In the genomic region with DNA sequence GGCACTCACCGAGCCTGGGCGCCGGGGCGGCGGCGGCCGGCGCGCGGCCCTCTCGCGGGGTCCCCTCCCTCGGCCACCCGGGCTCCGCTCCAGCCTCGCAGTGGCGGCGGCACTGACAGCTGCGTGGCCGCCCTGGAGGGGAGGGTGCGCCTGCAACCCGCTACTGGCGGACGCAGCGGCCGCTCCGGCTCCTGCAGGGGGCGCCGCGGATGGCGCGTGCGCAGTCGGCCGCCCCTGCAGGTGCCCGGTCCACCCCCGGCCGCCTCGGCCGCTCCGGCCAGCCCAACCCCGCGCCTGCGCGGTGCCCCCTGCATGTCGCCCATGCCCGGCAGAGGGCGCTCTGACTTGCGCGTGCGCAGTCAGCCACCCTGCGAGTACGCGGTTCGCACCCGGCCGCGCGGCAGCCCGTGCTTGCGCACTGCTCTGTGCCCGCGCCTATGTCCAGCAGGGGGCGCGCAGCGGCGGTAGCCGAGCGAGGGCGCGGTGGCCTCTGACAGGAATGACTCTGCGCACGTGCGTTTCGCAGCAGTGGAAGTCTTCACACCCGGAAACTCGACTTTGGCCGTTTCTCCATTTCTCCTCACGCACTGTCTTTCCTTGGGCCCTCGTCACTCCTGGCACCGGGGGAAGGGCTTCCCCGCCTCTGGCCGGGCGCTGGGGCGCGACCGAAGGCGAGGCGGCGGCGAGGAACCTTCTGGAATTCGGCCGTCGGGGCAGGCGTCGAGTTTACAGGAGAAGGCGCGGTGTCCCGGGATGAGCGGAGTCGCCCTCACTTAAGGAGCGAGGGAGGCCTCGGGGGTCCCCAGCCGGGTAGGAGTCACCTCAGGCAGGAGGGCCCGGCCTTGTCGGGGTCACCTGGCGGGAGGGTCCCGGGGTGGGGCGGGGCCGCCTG, we compare ENCODE assay signal across 8 cellular contexts. TPM values are rescaled to one million over a fixed set of nuclear protein-coding genes. Genes with fewer than 3 reads are reported as not detected.
A peak's percentile ranks its signal among the peaks of the same experiment; 100 is the strongest.
DNase-seq lines count a peak whose midpoint lies in the region; ATAC-seq, FAIRE-seq and TF ChIP-seq lines count a peak whose summit lies in the region.

A gene (minus strand): TSS at position 165 of the 892 bp plus-strand sequence. CDS start 14,262 bp downstream, outside the sequence.

- peak within 1 kb of the TSS; percentile 25; the same call in 1 of the 2 replicates for H3K9ac ChIP-seq in HepG2 (ENCODE audit: insufficient read depth, low read depth, low read length)

- ATAC-seq in GM19328 (IDR thresholded peaks at IDR 0.05; ENCODE audit: unreplicated experiment) (peak; percentile 80), HG03469 (IDR thresholded peaks at IDR 0.05; ENCODE audit: unreplicated experiment) (peak; percentile 85), HepG2 (peak; percentile 90)

- TF ChIP-seq CTCF in C4-2B (conservative IDR thresholded peaks at IDR 0.05) (peak; percentile 100), HepG2 (CRISPR knock-in tag; IDR thresholded peaks at IDR 0.05) (peak; percentile 98)

- no peak within 1 kb of the TSS for H2AFZ ChIP-seq in HepG2 (ENCODE audit: low read length)

- TF ChIP-seq EP300 in HepG2 (IDR thresholded peaks at IDR 0.05; ENCODE audit: low read depth in 2 of 2, low read length in 2 of 2), result peak in 1 of 2 experiments; percentile 51; a peak in 1 of 4 replicates
- TF ChIP-seq EP300 in HepG2 (CRISPR knock-in tag; IDR thresholded peaks at IDR 0.05; ENCODE audit: borderline replicate concordance), result peak; percentile 73; the same call in 1 of the 2 replicates

- H3K4me3 ChIP-seq in HepG2 (replicated peaks in 1 of 3; ENCODE audit: insufficient read depth in 1 of 3, low read depth in 2 of 3, low read length in 3 of 3), result peak within 1 kb of the TSS; percentile 43 to 78 (median 65)

- peaks cover 6 to 38% of the 10 kb centered on the region in 2 experiments for H3K27me3 ChIP-seq in HepG2 (ENCODE audit: control insufficient read depth in 1 of 2, insufficient read depth in 2 of 2, low read length in 2 of 2)

- intact Hi-C loops in HepG2 (cut with micrococcal nuclease; ENCODE audit: unreplicated experiment), result loop anchor here (5.0 to 10.0 kb wide), 3 partner anchors 46 to 164 kb away; a partner anchor contains a TSS

- H3K9me3 ChIP-seq in HepG2 (ENCODE audit: low read length), result no peaks in the 10 kb centered on the region

- H3K36me3 ChIP-seq in HepG2 (replicated peaks in 1 of 2; ENCODE audit: control insufficient read depth in 1 of 2, insufficient read depth in 2 of 2, low read length in 2 of 2), result no peaks in the 10 kb centered on the region

- no TSS peak for BruUV-seq in HepG2 (replicated peaks; lab: Mats Ljungman, UMichigan)

- WGBS in HepG2 (ENCODE audit: low lambda C conversion rate), result 64% methylated on average over 32 of the region's 110 CpGs

- no peaks in the 10 kb centered on the region for H3K79me2 ChIP-seq in HepG2 (ENCODE audit: insufficient read depth, low read length)

- CTCF ChIA-PET in HepG2 (lab: Yijun Ruan, JAX; ENCODE audit: low intra/inter-chr PET ratio, low total read pairs), result interaction anchor here (1.5 to 2.4 kb wide), 3 partner anchors 82 to 160 kb away, joined by 11 to 28 read pairs (median 18); a partner anchor contains a TSS

- DNase-seq in NCI-H526 (lab: John Stamatoyannopoulos, UW), result peak; percentile 61 to 91
- DNase-seq in activated CD4-positive, alpha-beta T cell treated with anti-CD3 and anti-CD28 coated beads, Interleukin-2, amount 50 U/mL, for 1 hour, result peak; percentile 93
- DNase-seq in dermis blood vessel endothelial cell, result peak; percentile 95
- peak; percentile 84 for DNase-seq in HepG2 (ENCODE audit: low spot score)
- peak; percentile 95 for DNase-seq in stimulated activated CD4-positive, alpha-beta T cell treated with anti-CD3 and anti-CD28 coated beads, Interleukin-4, amount 100 ng/mL, for 1 hour

- peaks cover 11% of the 10 kb centered on the region for H3K4me1 ChIP-seq in HepG2 (ENCODE audit: insufficient read depth, low read length)

- POLR2A ChIA-PET in HepG2 (lab: Yijun Ruan, JAX), result no interaction called here

- peak within 1 kb of the TSS; percentile 90 for H3K4me2 ChIP-seq in HepG2 (ENCODE audit: low read depth, low read length)

- H3K27ac ChIP-seq in C4-2B (peak within 1 kb of the TSS; percentile 84), HepG2 (ENCODE audit: extremely low read length, insufficient read depth, low read length) (no peak within 1 kb of the TSS)

- FAIRE-seq in HepG2 (lab: Jason Lieb, UNC), result peak; percentile 51

- no peaks in the 10 kb centered on the region for H4K20me1 ChIP-seq in HepG2 (ENCODE audit: insufficient read depth, low read length)

- no peak for TF ChIP-seq POLR2A in HepG2 (IDR thresholded peaks at IDR 0.05; ENCODE audit: insufficient read depth in 1 of 2, low read depth in 2 of 2, low read length in 2 of 2)

- TF ChIP-seq RAD21 in HepG2 (CRISPR knock-in tag; IDR thresholded peaks at IDR 0.05), result peak; percentile 95

- in situ Hi-C loops in HepG2 (cut with HindIII; ENCODE audit: extremely low pct_ligation_motif_present, low pct_unique_long_range_greater_than_20kb), result no loop called here

TF ChIP-seq in HepG2, 621 proteins besides CTCF, POLR2A, EP300 and RAD21 (continues in another document):
- TF ChIP-seq ZNF550 (CRISPR knock-in tag; IDR thresholded peaks at IDR 0.05; ENCODE audit: borderline replicate concordance) (no peak; the same call in 1 of the 2 replicates), HMG20B (CRISPR knock-in tag; conservative IDR thresholded peaks at IDR 0.05) (no peak), GZF1 (CRISPR knock-in tag; IDR thresholded peaks at IDR 0.05) (peak; percentile 87), THAP11 (CRISPR knock-in tag; IDR thresholded peaks at IDR 0.05) (peak; percentile 86)
- TF ChIP-seq, protein P1, sequence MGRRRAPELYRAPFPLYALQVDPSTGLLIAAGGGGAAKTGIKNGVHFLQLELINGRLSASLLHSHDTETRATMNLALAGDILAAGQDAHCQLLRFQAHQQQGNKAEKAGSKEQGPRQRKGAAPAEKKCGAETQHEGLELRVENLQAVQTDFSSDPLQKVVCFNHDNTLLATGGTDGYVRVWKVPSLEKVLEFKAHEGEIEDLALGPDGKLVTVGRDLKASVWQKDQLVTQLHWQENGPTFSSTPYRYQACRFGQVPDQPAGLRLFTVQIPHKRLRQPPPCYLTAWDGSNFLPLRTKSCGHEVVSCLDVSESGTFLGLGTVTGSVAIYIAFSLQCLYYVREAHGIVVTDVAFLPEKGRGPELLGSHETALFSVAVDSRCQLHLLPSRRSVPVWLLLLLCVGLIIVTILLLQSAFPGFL (CRISPR knock-in tag; IDR thresholded peaks at IDR 0.05), result peak; percentile 95
- TF ChIP-seq, protein P2, sequence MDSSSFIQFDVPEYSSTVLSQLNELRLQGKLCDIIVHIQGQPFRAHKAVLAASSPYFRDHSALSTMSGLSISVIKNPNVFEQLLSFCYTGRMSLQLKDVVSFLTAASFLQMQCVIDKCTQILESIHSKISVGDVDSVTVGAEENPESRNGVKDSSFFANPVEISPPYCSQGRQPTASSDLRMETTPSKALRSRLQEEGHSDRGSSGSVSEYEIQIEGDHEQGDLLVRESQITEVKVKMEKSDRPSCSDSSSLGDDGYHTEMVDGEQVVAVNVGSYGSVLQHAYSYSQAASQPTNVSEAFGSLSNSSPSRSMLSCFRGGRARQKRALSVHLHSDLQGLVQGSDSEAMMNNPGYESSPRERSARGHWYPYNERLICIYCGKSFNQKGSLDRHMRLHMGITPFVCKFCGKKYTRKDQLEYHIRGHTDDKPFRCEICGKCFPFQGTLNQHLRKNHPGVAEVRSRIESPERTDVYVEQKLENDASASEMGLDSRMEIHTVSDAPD (CRISPR knock-in tag; IDR thresholded peaks at IDR 0.05), result peak; percentile 77; the same call in 1 of the 2 replicates

RNA-seq across cellular contexts. Expression of the gene that starts here (rescaled TPM):
- total RNA-seq in dermis blood vessel endothelial cell, result 29.1 and 66.9 TPM in 2 replicates
- total RNA-seq in HepG2 (2016; rRNA removed; fragmentation: Illumina TruSeq; extraction: Trizol), result 0.41 and 0.60 TPM in 2 replicates
- 0.09 and 0.51 TPM in 2 replicates for total RNA-seq in HepG2 (2016; cell fraction: cytosol; rRNA removed; fragmentation: Illumina TruSeq; extraction: Trizol; ENCODE audit: low read depth)
- total RNA-seq in HepG2 (2016; cell fraction: insoluble cytoplasmic fraction; rRNA removed; fragmentation: Illumina TruSeq; extraction: Trizol), result 0.37 and 0.52 TPM in 2 replicates
- total RNA-seq in HepG2 (2016; cell fraction: membrane; rRNA removed; fragmentation: Illumina TruSeq; extraction: Trizol), result 0.72 and 0.80 TPM in 2 replicates
- 0.38 and 0.56 TPM in 2 replicates for total RNA-seq in HepG2 (2016; cell fraction: nucleus; rRNA removed; fragmentation: Illumina TruSeq; extraction: Trizol)
- polyA plus RNA-seq in HepG2 (2011; rRNA removed), result 1.5 and 2.3 TPM in 2 replicates
- 1.1 and 1.3 TPM in 2 replicates for polyA plus RNA-seq in HepG2 (2011; cell fraction: cytosol; rRNA removed)
- 1.8 and 2.5 TPM in 2 replicates for polyA plus RNA-seq in HepG2 (2011; cell fraction: nucleus; rRNA removed)
- 0.71 and 2.5 TPM in 2 replicates for polyA plus RNA-seq in HepG2 (2012)
- 1.0 and 1.2 TPM in 2 replicates for polyA plus RNA-seq in HepG2 (2016; cell fraction: cytosol; fragmentation: Illumina TruSeq; extraction: Trizol; ENCODE audit: low read depth)
- 0.63 and 0.84 TPM in 2 replicates for polyA plus RNA-seq in HepG2 (2016; cell fraction: insoluble cytoplasmic fraction; fragmentation: Illumina TruSeq; extraction: Trizol; ENCODE audit: low read depth)
- polyA plus RNA-seq in HepG2 (2016; cell fraction: membrane; fragmentation: Illumina TruSeq; extraction: Trizol; ENCODE audit: low read depth), result 0.83 and 1.0 TPM in 2 replicates
- 0.75 and 1.2 TPM in 2 replicates for polyA plus RNA-seq in HepG2 (2016; cell fraction: nucleus; fragmentation: Illumina TruSeq; extraction: Trizol; ENCODE audit: insufficient read depth, low read depth)
- polyA minus RNA-seq in HepG2 (2011; rRNA and poly(A)+ RNA removed; ENCODE audit: low replicate concordance), result 2.2 and 9.0 TPM in 2 replicates
- 0.40 and 0.44 TPM in 2 replicates for polyA minus RNA-seq in HepG2 (2011; cell fraction: cytosol; rRNA and poly(A)+ RNA removed)
- 0.64 and 1.4 TPM in 2 replicates for polyA minus RNA-seq in HepG2 (2011; cell fraction: nucleus; rRNA and poly(A)+ RNA removed)

Comparison
In these comparisons a context has a peak if more than half of its experiments do, and no peak if none do; other contexts are left out.
1. RNA of the gene that starts here (total RNA-seq): 29.1 to 66.9 TPM in dermis blood vessel endothelial cell; 0.09 to 0.80 TPM in HepG2; every median in the first group is over 10 times any median in the second.
2. Peak in every context shown above with its lines, with median percentiles within 50 percentile points of each other: ATAC-seq and DNase-seq.